In genomic region chr6:44217332-44218143, GRCh38 we compare ENCODE assay signal across 12 cellular contexts. TPM values are rescaled to one million over a fixed set of nuclear protein-coding genes. Genes with fewer than 3 reads are reported as not detected.
A peak's percentile ranks its signal among the peaks of the same experiment; 100 is the strongest.
DNase-seq lines count a peak whose midpoint lies in the region; ATAC-seq, FAIRE-seq and TF ChIP-seq lines count a peak whose summit lies in the region.
"Had no signal": no experiment of that assay in that cellular context is flagged by ENCODE, and none has a peak within 500 bp of the region (broad histone marks: within the 10 kb centered on the region; RNA-seq: fewer than 3 reads in every experiment).

No MANE protein-coding gene starts in this region.

- H3K36me3 ChIP-seq in Peyer's patch (no peaks in the 10 kb centered on the region), pancreas (no peaks in the 10 kb centered on the region)

- H3K9me3 ChIP-seq in Peyer's patch, result no peaks in the 10 kb centered on the region
- no peaks in the 10 kb centered on the region for H3K9me3 ChIP-seq in pancreas

- WGBS in pancreas, 2 donors, result 27 to 37% methylated on average over 16 of the region's 16 CpGs

- H3K27me3 ChIP-seq in Peyer's patch (no peaks in the 10 kb centered on the region), pancreas (no peaks in the 10 kb centered on the region)

- H3K4me1 ChIP-seq in Peyer's patch, result peaks cover 0 to 50% (median 14%) of the 10 kb centered on the region in 4 donors
- peaks cover 0 to 41% (median 23%) of the 10 kb centered on the region in 3 donors for H3K4me1 ChIP-seq in pancreas

- TF ChIP-seq POLR2A in Peyer's patch (IDR thresholded peaks at IDR 0.05), result no peak

- H3K27ac ChIP-seq in Peyer's patch (peak overlapping the region in 3 of 4 donors; percentile 62 to 82 (median 78)), pancreas (peak overlapping the region; percentile 75 to 94 (median 90))

- TF ChIP-seq CTCF in Peyer's patch (IDR thresholded peaks at IDR 0.05) (no peak), pancreas (IDR thresholded peaks at IDR 0.05) (no peak), D721Med (IDR thresholded peaks at IDR 0.05; ENCODE audit: insufficient read depth, missing control alignments) (no peak)

- FAIRE-seq in pancreas (lab: Jason Lieb, UNC) (no peak), D721Med (lab: Jason Lieb, UNC) (no peak)
- FAIRE-seq: TTC549 had no signal

- in situ Hi-C loops in Caki2 (cut with HindIII; ENCODE audit: low pct_unique_long_range_greater_than_20kb, low sequenced_read_pairs), result no loop called here

- H3K4me3 ChIP-seq in Peyer's patch (no peak overlapping the region), pancreas (peak overlapping the region in 1 of 4 donors; percentile 22)

- intact Hi-C loops in Right ventricle myocardium superior (cut with DNase I), result no loop called here
- intact Hi-C loops in pancreas (cut with DNase I), result no loop called here

- DNase-seq in Caki2 (ENCODE audit: low read depth) (peak; percentile 19), Peyer's patch (no peak), Right ventricle myocardium superior (peak; percentile 86), pancreas (peak; percentile 72 to 90 (median 82)), D721Med (ENCODE audit: insufficient read length, low spot score) (no peak), GF-D8 (lab: John Stamatoyannopoulos, UW) (no peak), NCI-H1694 (lab: John Stamatoyannopoulos, UW) (no peak)
- DNase-seq: DMS153, NCI-H1105 treated with DMSO at 0.1 percent for 48 hours had no signal

- ATAC-seq in Right ventricle myocardium superior (ENCODE audit: poor library complexity) (peak; percentile 34), pancreas (peak; percentile 25 to 50 (median 36)), GM19397 (IDR thresholded peaks at IDR 0.05; ENCODE audit: unreplicated experiment) (no peak)
- ATAC-seq: stimulated activated memory B cell treated with anti-CD40 and anti-IgM and Interleukin-4, amounts not matched to agents 10 μg/mL and 1 μg/mL and 100 μg/mL, for 72 hours had no signal

RNA-seq across cellular contexts. Expression of gene MYMX, which starts 0.8 kb away (rescaled TPM):
- total RNA-seq in Caki2 (2014; rRNA removed; shearing (Covaris generic); ENCODE audit: low replicate concordance), result not detected in 2 replicates
- not detected for total RNA-seq in Peyer's patch
- total RNA-seq in Right ventricle myocardium superior, result 0.56 TPM
- total RNA-seq in pancreas, result 1 to 10 TPM; 1.1 to 4.3 (median 2.2) TPM
- polyA plus RNA-seq in pancreas, result under 1 TPM; 0.34 to 0.73 TPM

RNA-seq across cellular contexts. Expression of gene SLC29A1, which starts 5.9 kb away (rescaled TPM):
- 47.6 and 55.5 TPM in 2 replicates for total RNA-seq in Caki2 (2014; rRNA removed; shearing (Covaris generic); ENCODE audit: low replicate concordance)
- 10 to 100 TPM in 3 of 4 donors, 1 to 10 TPM in 1; 4.4 to 25.6 (median 19.5) TPM for total RNA-seq in Peyer's patch
- 181 TPM for total RNA-seq in Right ventricle myocardium superior
- 10 to 100 TPM; 24.8 to 72.7 (median 44.4) TPM for total RNA-seq in pancreas
- 10 to 100 TPM; 35.5 to 89.8 TPM for polyA plus RNA-seq in pancreas

RNA-seq across cellular contexts. Expression of gene HSP90AB1, which starts 29.4 kb away (rescaled TPM):
- 807 and 852 TPM in 2 replicates for total RNA-seq in Caki2 (2014; rRNA removed; shearing (Covaris generic); ENCODE audit: low replicate concordance)
- total RNA-seq in Peyer's patch (100 to 1,000 TPM; 181 to 330 (median 254) TPM), Right ventricle myocardium superior (853 TPM), pancreas (100 to 1,000 TPM; 370 to 577 (median 464) TPM)
- polyA plus RNA-seq in pancreas, result 100 to 1,000 TPM; 145 to 328 TPM

RNA-seq across cellular contexts. Expression of gene SLC35B2, which starts 39.8 kb away (rescaled TPM):
- total RNA-seq in Caki2 (2014; rRNA removed; shearing (Covaris generic); ENCODE audit: low replicate concordance), result 203 and 221 TPM in 2 replicates
- 10 to 100 TPM; 10.7 to 35.2 (median 26.5) TPM for total RNA-seq in Peyer's patch
- 19.4 TPM for total RNA-seq in Right ventricle myocardium superior
- 10 to 100 TPM; 15.9 to 30.4 (median 20.5) TPM for total RNA-seq in pancreas
- polyA plus RNA-seq in pancreas, result 10 to 100 TPM; 10.8 to 23.6 TPM

RNA-seq across cellular contexts. Expression of gene NFKBIE, which starts 47.8 kb away (rescaled TPM):
- total RNA-seq in Caki2 (2014; rRNA removed; shearing (Covaris generic); ENCODE audit: low replicate concordance), result 24.7 and 33.4 TPM in 2 replicates
- total RNA-seq in Peyer's patch (10 to 100 TPM; 16.9 to 36.3 (median 24.9) TPM), Right ventricle myocardium superior (3.7 TPM), pancreas (10 to 100 TPM in 1 of 6 donors, 1 to 10 TPM in 5; 2.5 to 16.9 (median 5.5) TPM)
- 10 to 100 TPM; 10.1 to 12.1 TPM for polyA plus RNA-seq in pancreas

Comparison
In these comparisons a context has a peak if more than half of its experiments do, and no peak if none do; other contexts are left out.
1. DNase-seq: peak in Caki2 (single experiment), Right ventricle myocardium superior (single experiment) and pancreas (6 of 6); none in Peyer's patch (0 of 3), D721Med (single experiment), GF-D8 (single experiment) and NCI-H1694 (single experiment).